Comparison of ENCODE assay signal across 17 cellular contexts in the genomic region with DNA sequence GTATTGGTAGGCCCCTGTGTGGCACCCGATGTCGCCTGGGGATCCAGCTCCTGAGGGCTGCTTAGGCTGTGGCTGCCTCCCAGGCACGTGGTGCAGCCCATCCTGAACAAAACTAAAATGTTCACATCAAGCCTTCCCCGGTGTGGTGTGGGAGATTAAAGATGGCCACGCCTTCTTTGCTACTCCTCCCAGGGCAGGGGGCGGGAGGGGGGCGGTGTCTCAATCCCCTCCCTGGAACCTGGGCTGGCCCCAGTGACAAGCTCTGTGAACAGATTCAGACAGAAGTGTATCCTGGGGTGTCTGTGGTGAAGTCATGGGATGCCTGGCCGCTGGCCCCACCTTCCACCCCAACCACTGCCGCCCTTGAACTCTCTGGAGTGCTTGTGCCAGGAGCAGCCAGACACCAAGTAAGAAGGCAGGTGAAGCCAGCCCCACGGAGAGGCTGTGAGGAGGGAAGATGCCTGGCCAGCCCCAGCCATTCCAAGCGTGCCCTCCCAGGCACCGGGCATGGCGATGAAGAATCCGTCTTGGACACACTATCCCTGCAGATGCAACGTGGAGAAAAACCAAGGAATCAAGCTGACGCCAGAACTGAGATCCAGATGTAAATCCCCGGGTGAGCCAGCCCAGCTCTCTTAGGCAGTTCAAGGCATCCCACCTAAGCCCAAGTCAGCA.
A peak's percentile ranks its signal among the peaks of the same experiment; 100 is the strongest.
DNase-seq lines count a peak whose midpoint lies in the region; ATAC-seq, FAIRE-seq and TF ChIP-seq lines count a peak whose summit lies in the region.
"Had no signal": no experiment of that assay in that cellular context is flagged by ENCODE, and none has a peak within 500 bp of the region (broad histone marks: within the 10 kb centered on the region; RNA-seq: fewer than 3 reads in every experiment).

No MANE protein-coding gene starts in this region.

- no peak for TF ChIP-seq EP300 in K562 (IDR thresholded peaks at IDR 0.05; ENCODE audit: low read length)

- 0 out of 2 replicates have a peak, but pooled peaks cover 2% of the 10 kb centered on the region for H3K9me3 ChIP-seq in K562 (replicated peaks; ENCODE audit: control insufficient read depth, insufficient read depth, low read depth, low read length)
- H3K9me3 ChIP-seq: HAP-1 had no signal

- H3K27ac ChIP-seq in K562 (ENCODE audit: extremely low read depth, low read depth, low read length): no peak overlapping the region

- peaks cover 9% of the 10 kb centered on the region for H4K20me1 ChIP-seq in K562 (replicated peaks; ENCODE audit: control insufficient read depth, insufficient read depth, low read length)

- no peak overlapping the region for H2AFZ ChIP-seq in K562 (ENCODE audit: low read depth, low read length)

- H3K4me3 ChIP-seq in H7 (ENCODE audit: insufficient read depth, low read depth, low read length): no peak overlapping the region
- H3K4me3 ChIP-seq in K562: no peak overlapping the region
- H3K4me3 ChIP-seq: HAP-1 had no signal

- no TSS peak for BruUV-seq in K562 (replicated peaks; lab: Mats Ljungman, UMichigan)

- ATAC-seq in K562: peak; percentile 42
- no peak for ATAC-seq in GM21367 (IDR thresholded peaks at IDR 0.05; ENCODE audit: unreplicated experiment)
- no peak for ATAC-seq in GM18907 (IDR thresholded peaks at IDR 0.05; ENCODE audit: unreplicated experiment)
- ATAC-seq in HG02759 (IDR thresholded peaks at IDR 0.05; ENCODE audit: unreplicated experiment): no peak

- no peak overlapping the region for H3K4me2 ChIP-seq in K562 (ENCODE audit: insufficient read depth, low read length)

- FAIRE-seq in K562 (lab: Jason Lieb, UNC): no peak

- H3K4me1 ChIP-seq in K562 (replicated peaks in 1 of 2; ENCODE audit: control insufficient read depth in 2 of 2, insufficient read depth in 2 of 2, low read length in 2 of 2): peaks cover 15 to 29% of the 10 kb centered on the region in 2 experiments
- H3K4me1 ChIP-seq: HAP-1 had no signal

- in situ Hi-C loops in K562 (cut with MboI): no loop called here

- no peak for TF ChIP-seq CTCF in K562 (IDR thresholded peaks at IDR 0.05 in 2 of 3, conservative IDR thresholded peaks at IDR 0.05 in 1 of 3; ENCODE audit: insufficient read depth in 2 of 3, low read depth in 1 of 3, low read length in 3 of 3)

- intact Hi-C loops in K562 (cut with micrococcal nuclease): loop anchor here (5.0 kb wide), 1 partner anchor 100 kb away; no protein-coding TSS in a partner anchor

- H3K36me3 ChIP-seq in H7 (replicated peaks; ENCODE audit: control insufficient read depth, insufficient read depth, low read length): no peaks in the 10 kb centered on the region
- no peaks in the 10 kb centered on the region for H3K36me3 ChIP-seq in K562 (ENCODE audit: control insufficient read depth, insufficient read depth, low read length)
- H3K36me3 ChIP-seq: HAP-1 had no signal

- H3K79me2 ChIP-seq in K562 (ENCODE audit: control insufficient read depth, insufficient read depth, low read length): no peaks in the 10 kb centered on the region

- POLR2A ChIA-PET in K562 (lab: Yijun Ruan, JAX): interaction anchor here (0.6 to 1.0 kb wide), 5 partner anchors 25 to 287 kb away, joined by 3 to 5 read pairs (median 3); no protein-coding TSS in a partner anchor

- peak overlapping the region in 1 of 2 experiments; percentile 41; a peak in 2 of 4 replicates for H3K9ac ChIP-seq in K562 (ENCODE audit: insufficient read depth in 1 of 2, low read depth in 2 of 2, low read length in 2 of 2)

- 7% methylated on average over 16 of the region's 17 CpGs for WGBS in K562 (ENCODE audit: insufficient coverage, low coverage, missing lambda C conversion rate)

- CTCF ChIA-PET in K562 (lab: Yijun Ruan, JAX; ENCODE audit: low intra/inter-chr PET ratio): interaction anchor here (3.4 kb wide), 1 partner anchor 295 kb away, joined by 30 read pairs; no protein-coding TSS in a partner anchor

- no peak for TF ChIP-seq RAD21 in K562 (CRISPR knock-in tag; conservative IDR thresholded peaks at IDR 0.05 in 1 of 2, IDR thresholded peaks at IDR 0.05 in 1 of 2)

- DNase-seq in A172 (ENCODE audit: low spot score): peak; percentile 21
- DNase-seq in H7: peak; percentile 64
- DNase-seq in K562 (ENCODE audit: extremely low read depth in 1 of 4, low spot score in 3 of 4): peak in 2 of 4 experiments; percentile 37 to 54
- peak; percentile 82 for DNase-seq in mesenteric fat pad (ENCODE audit: low spot score)
- no peak for DNase-seq in NCI-H2081 (lab: John Stamatoyannopoulos, UW)
- DNase-seq: ACHN, COR-L47, EL, NCI-H1436 treated with DMSO at 0.1 percent for 48 hours, NCI-H2029 treated with DMSO at 0.1 percent for 48 hours, NCI-H2227 treated with DMSO at 0.1 percent for 48 hours, NCI-H524 treated with DMSO at 0.1 percent for 48 hours, RPMI8226 had no signal

- TF ChIP-seq POLR2A in K562 (conservative IDR thresholded peaks at IDR 0.05): no peak

- H3K27me3 ChIP-seq in H7 (ENCODE audit: control insufficient read depth, insufficient read depth, low read length) (peaks cover 9% of the 10 kb centered on the region), K562 (ENCODE audit: control insufficient read depth in 2 of 2, insufficient read depth in 2 of 2, low read length in 2 of 2) (peaks cover 29 to 52% of the 10 kb centered on the region in 2 experiments)

- H3K9me1 ChIP-seq in K562 (ENCODE audit: control insufficient read depth, insufficient read depth, low read length): peaks cover 4% of the 10 kb centered on the region

TF ChIP-seq in K562, 482 proteins besides CTCF, POLR2A, EP300 and RAD21:
- TF ChIP-seq FOSL1 (tag; conservative IDR thresholded peaks at IDR 0.05) (no peak), ARID3B (CRISPR knock-in tag; IDR thresholded peaks at IDR 0.05; ENCODE audit: borderline replicate concordance) (no peak), NFE2 (IDR thresholded peaks at IDR 0.05; ENCODE audit: low read depth) (no peak), ZBTB7A (IDR thresholded peaks at IDR 0.05; ENCODE audit: borderline replicate concordance, control insufficient read depth, low read depth, low read length) (peak; percentile 22; the same call in 1 of the 2 replicates), CSDE1 (IDR thresholded peaks at IDR 0.05) (no peak), CHD4 (IDR thresholded peaks at IDR 0.05; ENCODE audit: insufficient read depth, insufficient replicate concordance, low read depth, low read length, poor library complexity, severe bottlenecking) (no peak), USF2 (CRISPR knock-in tag; IDR thresholded peaks at IDR 0.05) (0 out of 2 replicates have a peak, but pooled peaks have one; percentile 26), ATF7 (IDR thresholded peaks at IDR 0.05) (no peak)

Comparison
In these comparisons a context has a peak if more than half of its experiments do, and no peak if none do; other contexts are left out.
1. DNase-seq: peak in A172 (single experiment), H7 (single experiment) and mesenteric fat pad (single experiment); none in NCI-H2081 (0 of 2).